ENCODE assay signal across 10 cellular contexts in genomic region chr1:246784621-246785535, GRCh38.
DNase-seq lines count a peak whose midpoint lies in the region; ATAC-seq, FAIRE-seq and TF ChIP-seq lines count a peak whose summit lies in the region.
"Had no signal": no experiment of that assay in that cellular context is flagged by ENCODE, and none has a peak within 500 bp of the region (broad histone marks: within the 10 kb centered on the region; RNA-seq: fewer than 3 reads in every experiment).

No MANE protein-coding gene starts in this region.

- no peak overlapping the region for H3K27ac ChIP-seq in astrocyte (ENCODE audit: low read depth, low read length)

- peaks cover 30% of the 10 kb centered on the region for H3K36me3 Mint-ChIP-seq in astrocyte (ENCODE audit: low read depth, unreplicated experiment)
- H3K36me3 Mint-ChIP-seq in natural killer cell treated with Interleukin-12 subunit alpha and Interleukin-12 subunit beta and Interleukin-15 and Interleukin-18, amount 100 ng/mL, for 72 hours = no peaks in the 10 kb centered on the region
- H3K36me3 Mint-ChIP-seq: CD4-positive, CD25-positive, alpha-beta regulatory T cell had no signal

- no peak for TF ChIP-seq CTCF in astrocyte (IDR thresholded peaks at IDR 0.05; ENCODE audit: insufficient read depth, low read depth, low read length)

- H3K27me3 ChIP-seq in astrocyte (ENCODE audit: insufficient read depth, low read length) = no peaks in the 10 kb centered on the region

- no peak overlapping the region for H3K9ac ChIP-seq in astrocyte (ENCODE audit: low read length)

- peaks cover 6% of the 10 kb centered on the region for H3K36me3 ChIP-seq in astrocyte (ENCODE audit: insufficient read depth, low read length)

- H3K4me2 ChIP-seq in astrocyte (ENCODE audit: low read length) = peak overlapping the region; percentile 6

- H3K79me2 ChIP-seq in astrocyte (ENCODE audit: insufficient read depth, low read length) = no peaks in the 10 kb centered on the region

- H3K9me3 Mint-ChIP-seq in astrocyte (ENCODE audit: unreplicated experiment) = no peaks in the 10 kb centered on the region
- H3K9me3 Mint-ChIP-seq in natural killer cell treated with Interleukin-12 subunit alpha and Interleukin-12 subunit beta and Interleukin-15 and Interleukin-18, amount 100 ng/mL, for 72 hours = no peaks in the 10 kb centered on the region
- H3K9me3 Mint-ChIP-seq: CD4-positive, CD25-positive, alpha-beta regulatory T cell had no signal

- no peak for FAIRE-seq in astrocyte (lab: Jason Lieb, UNC)

- H2AFZ ChIP-seq in astrocyte (ENCODE audit: low read depth, low read length) = no peak overlapping the region

- no peaks in the 10 kb centered on the region for H3K9me3 ChIP-seq in astrocyte (ENCODE audit: insufficient read depth, low read depth, low read length)

- ATAC-seq in HG03095 (IDR thresholded peaks at IDR 0.05; ENCODE audit: unreplicated experiment) (peak; percentile 47), HG02970 (IDR thresholded peaks at IDR 0.05; ENCODE audit: low FRiP score, unreplicated experiment) (no peak)
- ATAC-seq in natural killer cell treated with Interleukin-12 subunit alpha and Interleukin-12 subunit beta and Interleukin-15 and Interleukin-18, amount 100 ng/mL, for 72 hours = peak; percentile 40 to 57

- H3K4me3 ChIP-seq in astrocyte (ENCODE audit: insufficient read depth, low read depth, low read length) = no peak overlapping the region
- H3K4me3 ChIP-seq: lung had no signal

- peaks cover 4% of the 10 kb centered on the region for H3K4me1 ChIP-seq in astrocyte (ENCODE audit: insufficient read depth, low read length)

- no peak overlapping the region for H3K27ac Mint-ChIP-seq in astrocyte (ENCODE audit: unreplicated experiment)
- H3K27ac Mint-ChIP-seq in natural killer cell treated with Interleukin-12 subunit alpha and Interleukin-12 subunit beta and Interleukin-15 and Interleukin-18, amount 100 ng/mL, for 72 hours = no peak overlapping the region

- no peaks in the 10 kb centered on the region for H4K20me1 ChIP-seq in astrocyte (ENCODE audit: insufficient read depth, low read length)

- peak; percentile 67 for DNase-seq in NCI-H2171 treated with DMSO at 0.1 percent for 48 hours (lab: John Stamatoyannopoulos, UW)
- no peak for DNase-seq in NCI-H2171 (lab: John Stamatoyannopoulos, UW)
- DNase-seq in astrocyte (ENCODE audit: low read depth) = peak; percentile 6
- DNase-seq in natural killer cell treated with Interleukin-12 subunit alpha and Interleukin-12 subunit beta and Interleukin-15 and Interleukin-18, amount 100 ng/mL, for 72 hours (ENCODE audit: low spot score) = no peak
- DNase-seq in pons (ENCODE audit: low spot score) = no peak
- no peak for DNase-seq in NCI-H526 (lab: John Stamatoyannopoulos, UW)

- no peak overlapping the region for H3K4me3 Mint-ChIP-seq in astrocyte (ENCODE audit: unreplicated experiment)
- no peak overlapping the region for H3K4me3 Mint-ChIP-seq in natural killer cell treated with Interleukin-12 subunit alpha and Interleukin-12 subunit beta and Interleukin-15 and Interleukin-18, amount 100 ng/mL, for 72 hours

- H3K27me3 Mint-ChIP-seq in astrocyte (ENCODE audit: low read depth, unreplicated experiment) = peaks cover 10% of the 10 kb centered on the region
- H3K27me3 Mint-ChIP-seq in natural killer cell treated with Interleukin-12 subunit alpha and Interleukin-12 subunit beta and Interleukin-15 and Interleukin-18, amount 100 ng/mL, for 72 hours = no peaks in the 10 kb centered on the region

- H3K4me1 Mint-ChIP-seq in astrocyte (ENCODE audit: low read depth, unreplicated experiment) = peaks cover 5% of the 10 kb centered on the region
- H3K4me1 Mint-ChIP-seq in natural killer cell treated with Interleukin-12 subunit alpha and Interleukin-12 subunit beta and Interleukin-15 and Interleukin-18, amount 100 ng/mL, for 72 hours (ENCODE audit: low read depth in 2 of 2) = peaks cover 6 to 16% of the 10 kb centered on the region in 2 donors

Comparison
In these comparisons a context has a peak if more than half of its experiments do, and no peak if none do; other contexts are left out.
1. DNase-seq: peak in NCI-H2171 treated with DMSO at 0.1 percent for 48 hours (single experiment) and astrocyte (single experiment); none in NCI-H2171 (single experiment), natural killer cell treated with Interleukin-12 subunit alpha and Interleukin-12 subunit beta and Interleukin-15 and Interleukin-18, amount 100 ng/mL, for 72 hours (single experiment), pons (single experiment) and NCI-H526 (0 of 2).